In the genomic region with DNA sequence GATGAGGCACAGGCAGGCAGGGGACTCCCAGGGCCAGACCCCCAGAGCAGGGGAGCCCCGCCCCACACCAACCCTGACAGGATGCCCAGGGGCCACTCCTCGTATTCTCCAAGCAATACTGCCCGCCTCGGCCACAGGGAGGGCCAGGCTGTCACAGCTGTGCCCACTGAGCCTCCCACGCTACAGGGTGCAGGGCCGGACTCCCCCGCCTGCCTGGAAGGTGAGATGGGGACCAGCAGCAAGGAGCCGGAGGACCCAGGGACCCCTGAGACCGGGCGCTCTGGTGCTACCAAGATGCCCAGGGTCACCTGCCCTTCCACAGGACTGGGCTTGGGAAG, we compare ENCODE assay signal across 18 cellular contexts. TPM values are rescaled to one million over a fixed set of nuclear protein-coding genes. Genes with fewer than 3 reads are reported as not detected.
DNase-seq lines count a peak whose midpoint lies in the region; ATAC-seq, FAIRE-seq and TF ChIP-seq lines count a peak whose summit lies in the region.
"Had no signal": no experiment of that assay in that cellular context is flagged by ENCODE, and none has a peak within 500 bp of the region (broad histone marks: within the 10 kb centered on the region; RNA-seq: fewer than 3 reads in every experiment).

No MANE protein-coding gene starts in this region.

- no peak overlapping the region for H3K27ac ChIP-seq in HepG2 (ENCODE audit: extremely low read length, insufficient read depth, low read length)
- H3K27ac ChIP-seq in right lobe of liver: no peak overlapping the region
- H3K27ac ChIP-seq: 22Rv1, C4-2B had no signal

- no peaks in the 10 kb centered on the region for H3K79me2 ChIP-seq in HepG2 (ENCODE audit: insufficient read depth, low read length)

- CTCF ChIA-PET in HepG2 (lab: Yijun Ruan, JAX; ENCODE audit: low intra/inter-chr PET ratio, low total read pairs): no interaction called here

- in situ Hi-C loops in HepG2 (cut with HindIII; ENCODE audit: extremely low pct_ligation_motif_present, low pct_unique_long_range_greater_than_20kb): loop anchor here (10.0 kb wide), 1 partner anchor 240 kb away; no protein-coding TSS in a partner anchor

- POLR2A ChIA-PET in HepG2 (lab: Yijun Ruan, JAX): no interaction called here

- BruUV-seq in HepG2 (replicated peaks; lab: Mats Ljungman, UMichigan): no TSS peak

- H3K9me3 ChIP-seq in HepG2 (ENCODE audit: low read length): no peaks in the 10 kb centered on the region
- H3K9me3 ChIP-seq in right lobe of liver: no peaks in the 10 kb centered on the region
- H3K9me3 ChIP-seq: A549, Caco-2 had no signal

- H3K4me1 ChIP-seq in HepG2 (ENCODE audit: insufficient read depth, low read length) (no peaks in the 10 kb centered on the region), right lobe of liver (no peaks in the 10 kb centered on the region)
- H3K4me1 ChIP-seq: A549 had no signal

- no peak overlapping the region for H3K4me3 ChIP-seq in HepG2 (replicated peaks in 1 of 3; ENCODE audit: insufficient read depth in 1 of 3, low read depth in 2 of 3, low read length in 3 of 3)
- H3K4me3 ChIP-seq in right lobe of liver: no peak overlapping the region
- H3K4me3 ChIP-seq in H7 (ENCODE audit: insufficient read depth, low read depth, low read length): no peak overlapping the region
- H3K4me3 ChIP-seq: A549 had no signal

- TF ChIP-seq CTCF in HepG2 (CRISPR knock-in tag; IDR thresholded peaks at IDR 0.05) (no peak), right lobe of liver (IDR thresholded peaks at IDR 0.05) (no peak)

- H3K4me2 ChIP-seq in HepG2 (ENCODE audit: low read depth, low read length): no peak overlapping the region
- H3K4me2 ChIP-seq: A549 had no signal

- TF ChIP-seq EP300 in HepG2 (IDR thresholded peaks at IDR 0.05; ENCODE audit: low read depth in 2 of 2, low read length in 2 of 2) (no peak), HepG2 (CRISPR knock-in tag; IDR thresholded peaks at IDR 0.05; ENCODE audit: borderline replicate concordance) (no peak)

- FAIRE-seq in HepG2 (lab: Jason Lieb, UNC): no peak
- FAIRE-seq: A549, D721Med, G401.6, GM12891 had no signal

- no peak overlapping the region for H2AFZ ChIP-seq in HepG2 (ENCODE audit: low read length)

- H3K9ac ChIP-seq in HepG2 (ENCODE audit: insufficient read depth, low read depth, low read length): no peak overlapping the region

- intact Hi-C loops in HepG2 (cut with micrococcal nuclease; ENCODE audit: unreplicated experiment): no loop called here
- intact Hi-C loops in right lobe of liver (cut with DNase I): no loop called here

- H3K27me3 ChIP-seq in HepG2 (ENCODE audit: control insufficient read depth in 1 of 2, insufficient read depth in 2 of 2, low read length in 2 of 2) (peaks cover 59 to 99% of the 10 kb centered on the region in 2 experiments), right lobe of liver (no peaks in the 10 kb centered on the region), H7 (ENCODE audit: control insufficient read depth, insufficient read depth, low read length) (no peaks in the 10 kb centered on the region)

- TF ChIP-seq POLR2A in HepG2 (IDR thresholded peaks at IDR 0.05; ENCODE audit: insufficient read depth in 1 of 2, low read depth in 2 of 2, low read length in 2 of 2) (no peak), right lobe of liver (IDR thresholded peaks at IDR 0.05) (no peak)

- WGBS in HepG2 (ENCODE audit: low lambda C conversion rate): 22% methylated on average over 8 of the region's 10 CpGs
- no CpG with 5 or more reads among the region's 10 CpGs for WGBS in right lobe of liver (ENCODE audit: insufficient coverage, low coverage, low lambda C conversion rate, missing lambda C conversion rate)

- ATAC-seq in HepG2 (no peak), right lobe of liver (no peak), GM21786 (IDR thresholded peaks at IDR 0.05; ENCODE audit: unreplicated experiment) (no peak)
- ATAC-seq: A549; CD8-positive, alpha-beta T cell had no signal

- DNase-seq in HepG2 (ENCODE audit: low spot score) (no peak), right lobe of liver (no peak), H7 (peak; percentile 61), NCI-H1092 treated with DMSO at 0.1 percent for 48 hours (lab: John Stamatoyannopoulos, UW) (no peak)
- DNase-seq: AML-193; Caco-2; Calu3; CD4-positive, alpha-beta T cell; CD8-positive, alpha-beta T cell; DMS79 treated with DMSO at 0.1 percent for 48 hours; GF-D8 had no signal

- H3K36me3 ChIP-seq in HepG2 (replicated peaks in 1 of 2; ENCODE audit: control insufficient read depth in 1 of 2, insufficient read depth in 2 of 2, low read length in 2 of 2) (no peaks in the 10 kb centered on the region), right lobe of liver (no peaks in the 10 kb centered on the region), H7 (replicated peaks; ENCODE audit: control insufficient read depth, insufficient read depth, low read length) (no peaks in the 10 kb centered on the region)

- no peak for TF ChIP-seq RAD21 in HepG2 (CRISPR knock-in tag; IDR thresholded peaks at IDR 0.05)

- H4K20me1 ChIP-seq in HepG2 (ENCODE audit: insufficient read depth, low read length): peaks cover 8% of the 10 kb centered on the region; the same call in 1 of the 2 replicates

TF ChIP-seq in HepG2, 621 proteins besides CTCF, POLR2A, EP300 and RAD21 (continues in another document):
- peak; percentile 91; the same call in 1 of the 2 replicates for TF ChIP-seq EZH2 (conservative IDR thresholded peaks at IDR 0.05; ENCODE audit: low read depth, low read length)
- TF ChIP-seq MED8 (CRISPR knock-in tag; IDR thresholded peaks at IDR 0.05; ENCODE audit: insufficient replicate concordance): peak; percentile 7
- no peak for TF ChIP-seq NFE2 (CRISPR knock-in tag; IDR thresholded peaks at IDR 0.05)
- TF ChIP-seq ZNF768 (CRISPR knock-in tag; IDR thresholded peaks at IDR 0.05): no peak
- no peak for TF ChIP-seq ZNF510 (CRISPR knock-in tag; IDR thresholded peaks at IDR 0.05; ENCODE audit: low read depth)

RNA-seq across cellular contexts. Expression of a gene that starts 18.8 kb away (rescaled TPM):
- total RNA-seq in HepG2 (2016; rRNA removed; fragmentation: Illumina TruSeq; extraction: Trizol) (3.4 and 3.8 TPM in 2 replicates), right lobe of liver (10 to 100 TPM in 2 of 6 experiments, 1 to 10 TPM in 4; 3.8 to 15.5 (median 8.3) TPM)
- total RNA-seq in HepG2 (2016; cell fraction: cytosol; rRNA removed; fragmentation: Illumina TruSeq; extraction: Trizol; ENCODE audit: low read depth): 0.81 and 2.1 TPM in 2 replicates
- total RNA-seq in HepG2 (2016; cell fraction: insoluble cytoplasmic fraction; rRNA removed; fragmentation: Illumina TruSeq; extraction: Trizol): 3.4 and 3.9 TPM in 2 replicates
- 3.4 and 4.3 TPM in 2 replicates for total RNA-seq in HepG2 (2016; cell fraction: membrane; rRNA removed; fragmentation: Illumina TruSeq; extraction: Trizol)
- total RNA-seq in HepG2 (2016; cell fraction: nucleus; rRNA removed; fragmentation: Illumina TruSeq; extraction: Trizol): 3.4 and 6.6 TPM in 2 replicates
- 1.3 and 1.7 TPM in 2 replicates for polyA plus RNA-seq in HepG2 (2011; rRNA removed)
- 0.79 and 1.3 TPM in 2 replicates for polyA plus RNA-seq in HepG2 (2011; cell fraction: cytosol; rRNA removed)
- 7.1 and 7.6 TPM in 2 replicates for polyA plus RNA-seq in HepG2 (2011; cell fraction: nucleus; rRNA removed)
- 7.2 and 7.6 TPM in 2 replicates for polyA plus RNA-seq in HepG2 (2012)
- 1.2 TPM in 2 replicates for polyA plus RNA-seq in HepG2 (2016; cell fraction: cytosol; fragmentation: Illumina TruSeq; extraction: Trizol; ENCODE audit: low read depth)
- 3.7 and 8.7 TPM in 2 replicates for polyA plus RNA-seq in HepG2 (2016; cell fraction: insoluble cytoplasmic fraction; fragmentation: Illumina TruSeq; extraction: Trizol; ENCODE audit: low read depth)
- polyA plus RNA-seq in HepG2 (2016; cell fraction: membrane; fragmentation: Illumina TruSeq; extraction: Trizol; ENCODE audit: low read depth): 2.7 and 4.8 TPM in 2 replicates
- polyA plus RNA-seq in HepG2 (2016; cell fraction: nucleus; fragmentation: Illumina TruSeq; extraction: Trizol; ENCODE audit: insufficient read depth, low read depth): 14.0 and 14.3 TPM in 2 replicates
- 0.98 and 4.2 TPM in 2 replicates for polyA minus RNA-seq in HepG2 (2011; rRNA and poly(A)+ RNA removed; ENCODE audit: low replicate concordance)
- 2.7 and 6.6 TPM in 2 replicates for polyA minus RNA-seq in HepG2 (2011; cell fraction: cytosol; rRNA and poly(A)+ RNA removed)
- polyA minus RNA-seq in HepG2 (2011; cell fraction: nucleus; rRNA and poly(A)+ RNA removed): 5.0 and 7.5 TPM in 2 replicates
- total RNA-seq in H7 (2014; rRNA removed; shearing (Covaris generic)): 1.1 and 1.7 TPM in 2 replicates

RNA-seq across cellular contexts. Expression of a gene that starts 51.6 kb away (rescaled TPM):
- total RNA-seq in HepG2 (2016; rRNA removed; fragmentation: Illumina TruSeq; extraction: Trizol) (not detected in 2 replicates), right lobe of liver (1 to 10 TPM in 2 of 6 experiments, under 1 TPM in 4; 0.22 to 1.3 (median 0.37) TPM)
- not detected in 2 replicates for total RNA-seq in HepG2 (2016; cell fraction: cytosol; rRNA removed; fragmentation: Illumina TruSeq; extraction: Trizol; ENCODE audit: low read depth)
- total RNA-seq in HepG2 (2016; cell fraction: insoluble cytoplasmic fraction; rRNA removed; fragmentation: Illumina TruSeq; extraction: Trizol): not detected in 2 replicates
- total RNA-seq in HepG2 (2016; cell fraction: membrane; rRNA removed; fragmentation: Illumina TruSeq; extraction: Trizol): not detected in 2 replicates
- total RNA-seq in HepG2 (2016; cell fraction: nucleus; rRNA removed; fragmentation: Illumina TruSeq; extraction: Trizol): not detected in 2 replicates
- not detected in 2 replicates for polyA plus RNA-seq in HepG2 (2011; rRNA removed)
- not detected in 2 replicates for polyA plus RNA-seq in HepG2 (2011; cell fraction: cytosol; rRNA removed)
- 0.02 TPM in 1 of 2 replicates, not detected in the other for polyA plus RNA-seq in HepG2 (2011; cell fraction: nucleus; rRNA removed)
- not detected in 2 replicates for polyA plus RNA-seq in HepG2 (2012)
- not detected in 2 replicates for polyA plus RNA-seq in HepG2 (2016; cell fraction: cytosol; fragmentation: Illumina TruSeq; extraction: Trizol; ENCODE audit: low read depth)
- not detected in 2 replicates for polyA plus RNA-seq in HepG2 (2016; cell fraction: insoluble cytoplasmic fraction; fragmentation: Illumina TruSeq; extraction: Trizol; ENCODE audit: low read depth)
- not detected in 2 replicates for polyA plus RNA-seq in HepG2 (2016; cell fraction: membrane; fragmentation: Illumina TruSeq; extraction: Trizol; ENCODE audit: low read depth)
- not detected in 2 replicates for polyA plus RNA-seq in HepG2 (2016; cell fraction: nucleus; fragmentation: Illumina TruSeq; extraction: Trizol; ENCODE audit: insufficient read depth, low read depth)
- not detected in 2 replicates for polyA minus RNA-seq in HepG2 (2011; rRNA and poly(A)+ RNA removed; ENCODE audit: low replicate concordance)
- not detected in 2 replicates for polyA minus RNA-seq in HepG2 (2011; cell fraction: cytosol; rRNA and poly(A)+ RNA removed)
- not detected in 2 replicates for polyA minus RNA-seq in HepG2 (2011; cell fraction: nucleus; rRNA and poly(A)+ RNA removed)
- 0.28 and 0.44 TPM in 2 replicates for total RNA-seq in H7 (2014; rRNA removed; shearing (Covaris generic))
